In the genomic region with DNA sequence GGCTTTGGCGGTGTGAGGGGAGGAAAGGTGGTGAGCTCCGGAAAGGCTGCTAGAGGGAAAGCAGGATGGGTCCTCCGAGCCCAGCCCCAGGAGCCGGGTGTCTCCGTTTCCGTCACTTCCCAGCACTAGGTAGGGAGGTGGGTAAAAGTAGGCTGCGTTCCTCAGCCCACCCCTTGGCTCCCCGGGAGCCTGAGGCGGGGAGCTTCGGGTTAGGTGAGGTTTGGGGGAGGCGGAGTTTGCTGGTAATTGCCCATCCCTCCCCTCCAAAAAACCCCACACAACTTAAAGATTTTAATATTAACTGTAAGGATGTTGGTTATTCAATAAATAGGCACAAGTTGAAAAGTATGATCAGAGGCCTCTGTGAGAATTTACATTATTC, we compare ENCODE assay signal across 8 cellular contexts. TPM values are rescaled to one million over a fixed set of nuclear protein-coding genes. Genes with fewer than 3 reads are reported as not detected.
DNase-seq lines count a peak whose midpoint lies in the region; ATAC-seq and TF ChIP-seq lines count a peak whose summit lies in the region.

No MANE protein-coding gene starts in this region.

- H3K4me3 ChIP-seq in lower leg skin (ENCODE audit: low read depth, poor library complexity, severe bottlenecking), result peak overlapping the region; percentile 24
- peak overlapping the region; percentile 73 to 91 for H3K4me3 ChIP-seq in uterus

- no peaks in the 10 kb centered on the region for H3K4me1 ChIP-seq in uterus

- H3K36me3 Mint-ChIP-seq in activated naive CD4-positive, alpha-beta T cell treated with anti-CD3 and anti-CD28 coated beads, Interleukin-2, amount 10 ng/mL, durations not matched to agents 7 days and 5 days, result peaks cover 18% of the 10 kb centered on the region
- H3K36me3 Mint-ChIP-seq in activated naive CD8-positive, alpha-beta T cell treated with anti-CD3 and anti-CD28 coated beads for 36 hours, result peaks cover 11% of the 10 kb centered on the region

- TF ChIP-seq POLR2A in lower leg skin (IDR thresholded peaks at IDR 0.05) (no peak), uterus (IDR thresholded peaks at IDR 0.05) (no peak)

- no peak for DNase-seq in activated naive CD4-positive, alpha-beta T cell treated with anti-CD3 and anti-CD28 coated beads, Interleukin-2, amount 10 ng/mL, durations not matched to agents 7 days and 5 days
- DNase-seq in activated naive CD4-positive, alpha-beta T cell (lab: John Stamatoyannopoulos, UW), result no peak
- no peak for DNase-seq in activated naive CD8-positive, alpha-beta T cell treated with anti-CD3 and anti-CD28 coated beads for 36 hours
- DNase-seq in lower leg skin (ENCODE audit: low spot score in 2 of 2) (no peak), uterus (no peak), Ammon's horn (ENCODE audit: low spot score) (no peak), UCSD-AML1 (lab: John Stamatoyannopoulos, UW; ENCODE audit: unreplicated experiment) (no peak)

- H3K27me3 ChIP-seq in uterus, result no peaks in the 10 kb centered on the region

- ATAC-seq in HG03064 (IDR thresholded peaks at IDR 0.05; ENCODE audit: low read depth, unreplicated experiment), result peak; percentile 21

- H3K27me3 Mint-ChIP-seq in activated naive CD4-positive, alpha-beta T cell treated with anti-CD3 and anti-CD28 coated beads, Interleukin-2, amount 10 ng/mL, durations not matched to agents 7 days and 5 days, result no peaks in the 10 kb centered on the region
- H3K27me3 Mint-ChIP-seq in activated naive CD8-positive, alpha-beta T cell treated with anti-CD3 and anti-CD28 coated beads for 36 hours, result no peaks in the 10 kb centered on the region

- H3K36me3 ChIP-seq in uterus, result no peaks in the 10 kb centered on the region

- TF ChIP-seq CTCF in lower leg skin (IDR thresholded peaks at IDR 0.05) (no peak), uterus (IDR thresholded peaks at IDR 0.05) (no peak)

- H3K4me1 Mint-ChIP-seq in activated naive CD4-positive, alpha-beta T cell treated with anti-CD3 and anti-CD28 coated beads, Interleukin-2, amount 10 ng/mL, durations not matched to agents 7 days and 5 days, result peaks cover 60% of the 10 kb centered on the region
- peaks cover 26% of the 10 kb centered on the region for H3K4me1 Mint-ChIP-seq in activated naive CD8-positive, alpha-beta T cell treated with anti-CD3 and anti-CD28 coated beads for 36 hours

- WGBS in lower leg skin, 2 donors, result 0 to 1% methylated on average over 11 of the region's 11 CpGs

- H3K9me3 Mint-ChIP-seq in activated naive CD4-positive, alpha-beta T cell treated with anti-CD3 and anti-CD28 coated beads, Interleukin-2, amount 10 ng/mL, durations not matched to agents 7 days and 5 days, result no peaks in the 10 kb centered on the region
- H3K9me3 Mint-ChIP-seq in activated naive CD8-positive, alpha-beta T cell treated with anti-CD3 and anti-CD28 coated beads for 36 hours, result no peaks in the 10 kb centered on the region

- no peaks in the 10 kb centered on the region for H3K9me3 ChIP-seq in uterus

- CTCF ChIA-PET in activated naive CD4-positive, alpha-beta T cell treated with anti-CD3 and anti-CD28 coated beads, Interleukin-2, amount 10 ng/mL, durations not matched to agents 7 days and 5 days (lab: Charles Lee), result no interaction called here

- H3K4me3 Mint-ChIP-seq in activated naive CD4-positive, alpha-beta T cell treated with anti-CD3 and anti-CD28 coated beads, Interleukin-2, amount 10 ng/mL, durations not matched to agents 7 days and 5 days, result peak overlapping the region; percentile 99
- peak overlapping the region; percentile 99 for H3K4me3 Mint-ChIP-seq in activated naive CD8-positive, alpha-beta T cell treated with anti-CD3 and anti-CD28 coated beads for 36 hours

- intact Hi-C loops in lower leg skin (cut with DNase I; ENCODE audit: low total_unique reads), result no loop called here
- intact Hi-C loops in uterus (cut with DNase I; ENCODE audit: low total_unique reads), result no loop called here

- peak overlapping the region; percentile 98 for H3K27ac Mint-ChIP-seq in activated naive CD4-positive, alpha-beta T cell treated with anti-CD3 and anti-CD28 coated beads, Interleukin-2, amount 10 ng/mL, durations not matched to agents 7 days and 5 days
- H3K27ac Mint-ChIP-seq in activated naive CD8-positive, alpha-beta T cell treated with anti-CD3 and anti-CD28 coated beads for 36 hours, result peak overlapping the region; percentile 98

- H3K27ac ChIP-seq in uterus, result peak overlapping the region; percentile 95 to 96

RNA-seq across cellular contexts. Expression of a gene that starts 0.6 kb away (rescaled TPM):
- total RNA-seq in activated naive CD8-positive, alpha-beta T cell treated with anti-CD3 and anti-CD28 coated beads for 36 hours, result 10 to 100 TPM; 43.1 to 44.5 TPM
- 10 to 100 TPM; 19.1 to 24.5 (median 21.5) TPM for total RNA-seq in lower leg skin
- total RNA-seq in uterus, result 100 to 1,000 TPM in 1 of 4 donors, 10 to 100 TPM in 3; 52.3 to 102 (median 79.2) TPM

RNA-seq across cellular contexts. Expression of a gene that starts 13.0 kb away (rescaled TPM):
- total RNA-seq in activated naive CD8-positive, alpha-beta T cell treated with anti-CD3 and anti-CD28 coated beads for 36 hours, result 100 to 1,000 TPM; 472 to 484 TPM
- total RNA-seq in lower leg skin, result 100 to 1,000 TPM in 2 of 4 donors, 10 to 100 TPM in 2; 62.7 to 170 (median 105) TPM
- total RNA-seq in uterus, result 10 to 100 TPM; 36.5 to 84.5 (median 61.1) TPM
